In genomic region chr11:83027794-83028193, GRCh38 we compare ENCODE assay signal across 19 cellular contexts.
"Had no signal": no experiment of that assay in that cellular context is flagged by ENCODE, and none has a peak within 500 bp of the region (broad histone marks: within the 10 kb centered on the region; RNA-seq: fewer than 3 reads in every experiment).

No MANE protein-coding gene starts in this region.

- H3K27ac Mint-ChIP-seq: activated CD4-positive, alpha-beta memory T cell treated with anti-CD3 and anti-CD28 coated beads for 36 hours; activated naive CD4-positive, alpha-beta T cell treated with anti-CD3 and anti-CD28 coated beads for 36 hours; memory B cell had no signal

- H3K27me3 ChIP-seq: colonic mucosa, heart right ventricle, sigmoid colon, upper lobe of left lung had no signal

- H3K4me3 Mint-ChIP-seq: activated CD4-positive, alpha-beta memory T cell treated with anti-CD3 and anti-CD28 coated beads for 36 hours; activated naive CD4-positive, alpha-beta T cell treated with anti-CD3 and anti-CD28 coated beads for 36 hours; memory B cell; neural crest cell had no signal

- DNase-seq: activated CD4-positive, alpha-beta memory T cell treated with anti-CD3 and anti-CD28 coated beads for 36 hours; activated CD4-positive, alpha-beta T cell treated with anti-CD3 and anti-CD28 coated beads for 48 hours; activated naive CD4-positive, alpha-beta T cell treated with anti-CD3 and anti-CD28 coated beads for 36 hours; activated T-cell treated with anti-CD3 and anti-CD28 coated beads, Interleukin-2, amount 50 U/mL, for 48 hours; amygdala; colonic mucosa; heart right ventricle; islet precursor cell; left colon; sigmoid colon; stimulated activated CD4-positive, alpha-beta T cell treated with anti-CD3 and anti-CD28 coated beads, Interleukin-15, amount 100 ng/mL, for 24 hours; stimulated activated naive CD4-positive, alpha-beta T cell; T-helper 1 cell; T-helper 9 cell; upper lobe of left lung had no signal

- H3K4me2 ChIP-seq: smooth muscle cell had no signal

- FAIRE-seq: bronchial epithelial cell had no signal

- ATAC-seq: heart right ventricle, left colon had no signal

- H3K4me3 ChIP-seq: colonic mucosa, heart right ventricle, sigmoid colon, smooth muscle cell, upper lobe of left lung had no signal

- H3K27ac ChIP-seq: colonic mucosa, heart right ventricle, sigmoid colon, upper lobe of left lung had no signal

- H3K36me3 ChIP-seq: colonic mucosa, heart right ventricle, sigmoid colon, upper lobe of left lung had no signal

- H3K36me3 Mint-ChIP-seq: activated CD4-positive, alpha-beta memory T cell treated with anti-CD3 and anti-CD28 coated beads for 36 hours had no signal

- H3K27me3 Mint-ChIP-seq: activated CD4-positive, alpha-beta memory T cell treated with anti-CD3 and anti-CD28 coated beads for 36 hours; memory B cell had no signal

- H3K9me3 Mint-ChIP-seq: activated CD4-positive, alpha-beta memory T cell treated with anti-CD3 and anti-CD28 coated beads for 36 hours; activated naive CD4-positive, alpha-beta T cell treated with anti-CD3 and anti-CD28 coated beads for 36 hours; memory B cell; neural crest cell had no signal

- H3K9me3 ChIP-seq: colonic mucosa, heart right ventricle, sigmoid colon, upper lobe of left lung had no signal
